ENCODE assay signal across 8 cellular contexts in genomic region chr21:42495765-42496119, GRCh38. TPM values are rescaled to one million over a fixed set of nuclear protein-coding genes. Genes with fewer than 3 reads are reported as not detected.
A peak's percentile ranks its signal among the peaks of the same experiment; 100 is the strongest.
DNase-seq lines count a peak whose midpoint lies in the region; ATAC-seq, FAIRE-seq and TF ChIP-seq lines count a peak whose summit lies in the region.

No MANE protein-coding gene starts in this region.

- H2AFZ ChIP-seq in keratinocyte (ENCODE audit: control insufficient read depth, low read length) = peak overlapping the region; percentile 95

- H3K4me1 Mint-ChIP-seq in T-helper 2 cell treated with Interferon-gamma antibody and Interleukin-4, amounts not matched to agents 5 μg/mL and 100 μg/mL, for 36 hours (ENCODE audit: low read depth) = peaks cover 21% of the 10 kb centered on the region
- H3K4me1 Mint-ChIP-seq in activated naive CD8-positive, alpha-beta T cell treated with anti-CD3 and anti-CD28 coated beads, Interleukin-2, amount 10 ng/mL, durations not matched to agents 7 days and 5 days = peaks cover 22% of the 10 kb centered on the region

- ATAC-seq in HG03432 (IDR thresholded peaks at IDR 0.05; ENCODE audit: unreplicated experiment) = peak; percentile 7
- no peak for ATAC-seq in activated naive CD8-positive, alpha-beta T cell treated with anti-CD3 and anti-CD28 coated beads, Interleukin-2, amount 10 ng/mL, durations not matched to agents 7 days and 5 days (ENCODE audit: low read depth)

- H3K36me3 ChIP-seq in keratinocyte (ENCODE audit: control insufficient read depth in 2 of 2, extremely low read depth in 1 of 2, insufficient read depth in 2 of 2, low read length in 2 of 2) = no peaks in the 10 kb centered on the region
- H3K36me3 ChIP-seq in subcutaneous abdominal adipose tissue (ENCODE audit: control insufficient read depth in 5 of 5, insufficient read depth in 5 of 5, low read length in 5 of 5) = no peaks in the 10 kb centered on the region

- no peaks in the 10 kb centered on the region for H4K20me1 ChIP-seq in keratinocyte (ENCODE audit: control insufficient read depth, extremely low read depth, insufficient read depth, low read length)

- H3K27me3 Mint-ChIP-seq in T-helper 2 cell treated with Interferon-gamma antibody and Interleukin-4, amounts not matched to agents 5 μg/mL and 100 μg/mL, for 36 hours (ENCODE audit: low read depth) = peaks cover 4% of the 10 kb centered on the region
- peaks cover 9% of the 10 kb centered on the region for H3K27me3 Mint-ChIP-seq in activated naive CD8-positive, alpha-beta T cell treated with anti-CD3 and anti-CD28 coated beads, Interleukin-2, amount 10 ng/mL, durations not matched to agents 7 days and 5 days

- H3K4me1 ChIP-seq in keratinocyte (ENCODE audit: control insufficient read depth, extremely low read depth, insufficient read depth, low read length) = peaks cover 14% of the 10 kb centered on the region
- H3K4me1 ChIP-seq in subcutaneous abdominal adipose tissue (ENCODE audit: control insufficient read depth in 5 of 5, insufficient read depth in 5 of 5, low read length in 5 of 5) = peaks cover 5 to 17% (median 14%) of the 10 kb centered on the region in 5 donors

- H3K36me3 Mint-ChIP-seq in T-helper 2 cell treated with Interferon-gamma antibody and Interleukin-4, amounts not matched to agents 5 μg/mL and 100 μg/mL, for 36 hours (ENCODE audit: low read depth) = no peaks in the 10 kb centered on the region
- no peaks in the 10 kb centered on the region for H3K36me3 Mint-ChIP-seq in activated naive CD8-positive, alpha-beta T cell treated with anti-CD3 and anti-CD28 coated beads, Interleukin-2, amount 10 ng/mL, durations not matched to agents 7 days and 5 days

- no peaks in the 10 kb centered on the region for H3K9me1 ChIP-seq in keratinocyte (ENCODE audit: control insufficient read depth, extremely low read depth, insufficient read depth, low read length)

- DNase-seq in T-helper 2 cell treated with Interferon-gamma antibody and Interleukin-4, amounts not matched to agents 5 μg/mL and 100 μg/mL, for 36 hours (ENCODE audit: low spot score) = no peak
- DNase-seq in T-helper 2 cell (no peak), keratinocyte (ENCODE audit: low read depth, low spot score) (no peak), NCI-H1436 treated with DMSO at 0.1 percent for 48 hours (lab: John Stamatoyannopoulos, UW) (no peak)
- no peak for DNase-seq in activated naive CD8-positive, alpha-beta T cell treated with anti-CD3 and anti-CD28 coated beads, Interleukin-2, amount 10 ng/mL, durations not matched to agents 7 days and 5 days
- no peak for DNase-seq in stimulated activated naive CD4-positive, alpha-beta T cell treated with Interleukin-2 at 50 U/mL for 16 hours (lab: John Stamatoyannopoulos, UW)

- H3K4me3 Mint-ChIP-seq in T-helper 2 cell treated with Interferon-gamma antibody and Interleukin-4, amounts not matched to agents 5 μg/mL and 100 μg/mL, for 36 hours = peak overlapping the region; percentile 88
- H3K4me3 Mint-ChIP-seq in activated naive CD8-positive, alpha-beta T cell treated with anti-CD3 and anti-CD28 coated beads, Interleukin-2, amount 10 ng/mL, durations not matched to agents 7 days and 5 days = peak overlapping the region; percentile 94

- no peak for FAIRE-seq in keratinocyte (lab: Jason Lieb, UNC)

- no peak for TF ChIP-seq CTCF in keratinocyte (optimal IDR thresholded peaks at IDR 0.05 in 1 of 3, IDR thresholded peaks at IDR 0.05 in 1 of 3, conservative IDR thresholded peaks at IDR 0.05 in 1 of 3; ENCODE audit: extremely low read depth in 1 of 3, insufficient read depth in 2 of 3, low read length in 3 of 3)

- POLR2A ChIA-PET in activated naive CD8-positive, alpha-beta T cell treated with anti-CD3 and anti-CD28 coated beads, Interleukin-2, amount 10 ng/mL, durations not matched to agents 7 days and 5 days (lab: Charles Lee) = interaction anchor here (1.1 to 1.2 kb wide), 2 partner anchors 18 to 32 kb away, joined by 4 read pairs; partner anchors contain the start of gene SLC37A1

- H3K4me3 ChIP-seq in keratinocyte (ENCODE audit: control insufficient read depth in 2 of 3, extremely low read depth in 1 of 3, insufficient read depth in 2 of 3, low read depth in 1 of 3, low read length in 3 of 3) (peak overlapping the region; percentile 49 to 82 (median 76)), subcutaneous abdominal adipose tissue (ENCODE audit: low read depth in 1 of 5, low read length in 5 of 5) (peak overlapping the region; percentile 71 to 93 (median 83))

- no peaks in the 10 kb centered on the region for H3K79me2 ChIP-seq in keratinocyte (ENCODE audit: control insufficient read depth, insufficient read depth, low read length)

- no peaks in the 10 kb centered on the region for H3K9me3 Mint-ChIP-seq in T-helper 2 cell treated with Interferon-gamma antibody and Interleukin-4, amounts not matched to agents 5 μg/mL and 100 μg/mL, for 36 hours
- no peaks in the 10 kb centered on the region for H3K9me3 Mint-ChIP-seq in activated naive CD8-positive, alpha-beta T cell treated with anti-CD3 and anti-CD28 coated beads, Interleukin-2, amount 10 ng/mL, durations not matched to agents 7 days and 5 days

- H3K27me3 ChIP-seq in keratinocyte (ENCODE audit: control insufficient read depth, extremely low read depth, insufficient read depth, low read length) (no peaks in the 10 kb centered on the region), subcutaneous abdominal adipose tissue (ENCODE audit: control insufficient read depth in 5 of 5, insufficient read depth in 4 of 5, low read length in 5 of 5) (peaks cover 0 to 2% (median 0%) of the 10 kb centered on the region in 5 donors)

- H3K27ac Mint-ChIP-seq in T-helper 2 cell treated with Interferon-gamma antibody and Interleukin-4, amounts not matched to agents 5 μg/mL and 100 μg/mL, for 36 hours = peak overlapping the region; percentile 80
- peak overlapping the region; percentile 84 for H3K27ac Mint-ChIP-seq in activated naive CD8-positive, alpha-beta T cell treated with anti-CD3 and anti-CD28 coated beads, Interleukin-2, amount 10 ng/mL, durations not matched to agents 7 days and 5 days

- no peaks in the 10 kb centered on the region for H3K9me3 ChIP-seq in keratinocyte (ENCODE audit: control insufficient read depth, low read depth, low read length)
- H3K9me3 ChIP-seq in subcutaneous abdominal adipose tissue (ENCODE audit: control insufficient read depth in 5 of 5, low read length in 5 of 5) = no peaks in the 10 kb centered on the region

- H3K27ac ChIP-seq in keratinocyte (ENCODE audit: control insufficient read depth, insufficient read depth, low read length) = peak overlapping the region; percentile 31
- no peak overlapping the region for H3K27ac ChIP-seq in subcutaneous abdominal adipose tissue (ENCODE audit: low read depth, low read length)

- dilution Hi-C loops in keratinocyte (cut with MboI; ENCODE audit: extremely low pct_ligation_motif_present, low sequenced_read_pairs) = no loop called here

- H3K4me2 ChIP-seq in keratinocyte (ENCODE audit: control insufficient read depth, extremely low read depth, insufficient read depth, low read depth, low read length) = peak overlapping the region; percentile 93

- H3K9ac ChIP-seq in keratinocyte (ENCODE audit: control insufficient read depth, extremely low read depth, insufficient read depth, low read length) (peak overlapping the region; percentile 71), subcutaneous abdominal adipose tissue (ENCODE audit: low read length in 5 of 5) (peak overlapping the region in 3 of 5 donors; percentile 25 to 63 (median 47))

RNA-seq across cellular contexts. Expression of gene RSPH1, which starts 0.3 kb away (rescaled TPM):
- not detected for total RNA-seq in activated naive CD8-positive, alpha-beta T cell treated with anti-CD3 and anti-CD28 coated beads, Interleukin-2, amount 10 ng/mL, durations not matched to agents 7 days and 5 days
- polyA plus RNA-seq in keratinocyte = 0.50 to 0.84 TPM (median 0.50 TPM) in 3 replicates
- polyA plus RNA-seq in keratinocyte (2011; ENCODE audit: low read depth) = 1.7 TPM
- 0.86 and 1.6 TPM in 2 replicates for polyA plus RNA-seq in keratinocyte (2011; cell fraction: cytosol; rRNA removed)
- 1.2 and 1.4 TPM in 2 replicates for polyA plus RNA-seq in keratinocyte (2011; cell fraction: nucleus; rRNA removed)
- polyA plus RNA-seq in keratinocyte (2012; ENCODE audit: low replicate concordance) = 0.55 and 1.1 TPM in 2 replicates
- polyA minus RNA-seq in keratinocyte = 0.13 to 0.19 TPM in 2 of 3 replicates, not detected in the other
- not detected for polyA minus RNA-seq in keratinocyte (2011; cell fraction: cytosol; rRNA and poly(A)+ RNA removed)
- polyA minus RNA-seq in keratinocyte (2011; cell fraction: nucleus; rRNA and poly(A)+ RNA removed) = 0.21 TPM in 1 of 2 replicates, not detected in the other

RNA-seq across cellular contexts. Expression of gene SLC37A1, which starts 17.9 kb away (rescaled TPM):
- total RNA-seq in activated naive CD8-positive, alpha-beta T cell treated with anti-CD3 and anti-CD28 coated beads, Interleukin-2, amount 10 ng/mL, durations not matched to agents 7 days and 5 days = 10 to 100 TPM; 24.7 to 25.4 TPM
- 2.7 to 4.2 TPM (median 4.1 TPM) in 3 replicates for polyA plus RNA-seq in keratinocyte
- 0.60 TPM for polyA plus RNA-seq in keratinocyte (2011; ENCODE audit: low read depth)
- polyA plus RNA-seq in keratinocyte (2011; cell fraction: cytosol; rRNA removed) = 1.9 and 3.1 TPM in 2 replicates
- 8.3 and 8.8 TPM in 2 replicates for polyA plus RNA-seq in keratinocyte (2011; cell fraction: nucleus; rRNA removed)
- 1.2 and 5.0 TPM in 2 replicates for polyA plus RNA-seq in keratinocyte (2012; ENCODE audit: low replicate concordance)
- polyA minus RNA-seq in keratinocyte = 3.2 to 7.4 TPM (median 5.5 TPM) in 3 replicates
- polyA minus RNA-seq in keratinocyte (2011; cell fraction: cytosol; rRNA and poly(A)+ RNA removed) = 4.0 TPM
- polyA minus RNA-seq in keratinocyte (2011; cell fraction: nucleus; rRNA and poly(A)+ RNA removed) = 7.3 and 8.9 TPM in 2 replicates
